In genomic region chr2:61967262-61967661, GRCh38 we compare ENCODE assay signal across 23 cellular contexts.
A peak's percentile ranks its signal among the peaks of the same experiment; 100 is the strongest.
DNase-seq lines count a peak whose midpoint lies in the region; ATAC-seq and TF ChIP-seq lines count a peak whose summit lies in the region.
"Had no signal": no experiment of that assay in that cellular context is flagged by ENCODE, and none has a peak within 500 bp of the region (broad histone marks: within the 10 kb centered on the region; RNA-seq: fewer than 3 reads in every experiment).

No MANE protein-coding gene starts in this region.

- H3K4me3 ChIP-seq in fibroblast of lung (replicated peaks in 1 of 4; ENCODE audit: control extremely low read depth in 1 of 4, insufficient read depth in 1 of 4, low read depth in 3 of 4, low read length in 4 of 4) (no peak overlapping the region), colonic mucosa (no peak overlapping the region)
- H3K4me3 ChIP-seq: adrenal gland, psoas muscle, SK-N-MC, tibial nerve had no signal

- no peak overlapping the region for H2AFZ ChIP-seq in fibroblast of lung (ENCODE audit: low read length)

- no peaks in the 10 kb centered on the region for H3K36me3 ChIP-seq in fibroblast of lung (ENCODE audit: control insufficient read depth, insufficient read depth, low read length)
- H3K36me3 ChIP-seq in colonic mucosa, result no peaks in the 10 kb centered on the region
- H3K36me3 ChIP-seq: adrenal gland, tibial nerve had no signal

- H3K27ac ChIP-seq in fibroblast of lung (ENCODE audit: insufficient read depth, low read length), result no peak overlapping the region
- H3K27ac ChIP-seq in colonic mucosa, result no peak overlapping the region
- H3K27ac ChIP-seq: adrenal gland, psoas muscle, RWPE1, SK-N-MC had no signal

- H3K4me1 ChIP-seq in fibroblast of lung (ENCODE audit: control insufficient read depth, extremely low read depth, insufficient read depth, low read length) (peaks cover 2% of the 10 kb centered on the region), colonic mucosa (no peaks in the 10 kb centered on the region)

- no peak for ATAC-seq in GM21390 (IDR thresholded peaks at IDR 0.05; ENCODE audit: unreplicated experiment)
- ATAC-seq in GM21360 (IDR thresholded peaks at IDR 0.05; ENCODE audit: unreplicated experiment), result no peak
- no peak for ATAC-seq in GM18519 (IDR thresholded peaks at IDR 0.05; ENCODE audit: low FRiP score, unreplicated experiment)
- ATAC-seq: activated CD4-positive, alpha-beta T cell treated with anti-CD3 and anti-CD28 coated beads for 36 hours; activated T-cell treated with anti-CD3 and anti-CD28 coated beads, Interleukin-2, amount 50 U/mL, for 4 hours; left colon; psoas muscle; stimulated activated naive CD8-positive, alpha-beta T cell treated with anti-CD3 and anti-CD28 coated beads, Interleukin-15, amount 100 ng/mL, for 72 hours; T-helper 17 cell had no signal

- H3K4me2 ChIP-seq in fibroblast of lung (ENCODE audit: extremely low read depth, insufficient read depth, low read length), result no peak overlapping the region

- H3K79me2 ChIP-seq in fibroblast of lung (ENCODE audit: control insufficient read depth, insufficient read depth, low read length), result no peaks in the 10 kb centered on the region

- H4K20me1 ChIP-seq in fibroblast of lung (ENCODE audit: control insufficient read depth, extremely low read depth, insufficient read depth, low read length), result no peaks in the 10 kb centered on the region

- DNase-seq in AG20443 (ENCODE audit: low spot score) (peak; percentile 27), GM03348 (ENCODE audit: low spot score) (peak; percentile 17), RPMI7951 (ENCODE audit: low read depth) (peak; percentile 10), fibroblast of lung (ENCODE audit: low read depth in 2 of 2) (peak; percentile 45 to 54), colonic mucosa (no peak)
- DNase-seq: activated CD4-positive, alpha-beta T cell treated with anti-CD3 and anti-CD28 coated beads for 36 hours; activated naive CD4-positive, alpha-beta T cell; activated T-cell treated with anti-CD3 and anti-CD28 coated beads, Interleukin-2, amount 50 U/mL, for 4 hours; adrenal gland; DMS79 treated with DMSO at 0.1 percent for 48 hours; left colon; MM.1S; NCI-H2081 treated with DMSO at 0.1 percent for 48 hours; NCI-H526; psoas muscle; stimulated activated naive CD8-positive, alpha-beta T cell treated with anti-CD3 and anti-CD28 coated beads, Interleukin-15, amount 100 ng/mL, for 72 hours; T-helper 17 cell had no signal

- no peak overlapping the region for H3K9ac ChIP-seq in fibroblast of lung (ENCODE audit: insufficient read depth, low read length)
- H3K9ac ChIP-seq in colonic mucosa (ENCODE audit: low read depth in 2 of 2, low read length in 2 of 2), result no peak overlapping the region

- TF ChIP-seq CTCF in fibroblast of lung (conservative IDR thresholded peaks at IDR 0.05 in 1 of 2, IDR thresholded peaks at IDR 0.05 in 1 of 2; ENCODE audit: low read depth in 1 of 2, low read length in 2 of 2), result no peak
- no peak for TF ChIP-seq CTCF in colonic mucosa (IDR thresholded peaks at IDR 0.05)

- no peaks in the 10 kb centered on the region for H3K27me3 ChIP-seq in fibroblast of lung (ENCODE audit: control insufficient read depth, insufficient read depth, low read length)
- H3K27me3 ChIP-seq in colonic mucosa, result no peaks in the 10 kb centered on the region
- H3K27me3 ChIP-seq: adrenal gland, tibial nerve had no signal

- intact Hi-C loops in colonic mucosa (cut with DNase I), result no loop called here

- H3K9me3 ChIP-seq in fibroblast of lung (ENCODE audit: control insufficient read depth, insufficient read depth, low read depth, low read length), result no peaks in the 10 kb centered on the region
- H3K9me3 ChIP-seq in colonic mucosa, result no peaks in the 10 kb centered on the region
- H3K9me3 ChIP-seq: adrenal gland, psoas muscle, tibial nerve had no signal
